In genomic region chr10:100624298-100624697, GRCh38 we compare ENCODE assay signal across 25 cellular contexts.
"Had no signal": no experiment of that assay in that cellular context is flagged by ENCODE, and none has a peak within 500 bp of the region (broad histone marks: within the 10 kb centered on the region; RNA-seq: fewer than 3 reads in every experiment).

No MANE protein-coding gene starts in this region.

- H3K9ac ChIP-seq: neural progenitor cell had no signal

- H3K9me3 ChIP-seq: left lung, lower lobe of right lung, neutrophil, ovary, prostate gland, suprapubic skin, thoracic aorta, tibial artery, upper lobe of left lung had no signal

- DNase-seq: head of caudate nucleus; hippocampal formation; kidney glomerular epithelial cell; left cardiac atrium; left lung; lower lobe of right lung; mammary epithelial cell; mesenchymal stem cell; naive thymus-derived CD8-positive, alpha-beta T cell; occipital lobe; ovary; retina; right cardiac atrium; stimulated activated CD4-positive, alpha-beta T cell treated with anti-CD3 and anti-CD28 coated beads, Interleukin-4, amount 100 ng/mL, for 24 hours; stimulated activated naive CD4-positive, alpha-beta T cell; upper lobe of left lung had no signal

- H3K27ac ChIP-seq: left lung, lower lobe of right lung, neural progenitor cell, neutrophil, ovary, prostate gland, skin epidermis, suprapubic skin, thoracic aorta, tibial artery, upper lobe of left lung had no signal

- ATAC-seq: left cardiac atrium; left lung; lower lobe of right lung; naive thymus-derived CD8-positive, alpha-beta T cell; right cardiac atrium; sciatic nerve; stimulated activated effector memory CD8-positive, alpha-beta T cell treated with anti-CD3 and anti-CD28 coated beads, Interleukin-12 subunit alpha, Interleukin-12 subunit beta, amount 100 ng/mL, for 72 hours had no signal

- H3K4me1 ChIP-seq: left lung, lower lobe of right lung, prostate gland, suprapubic skin had no signal

- H3K4me3 ChIP-seq: left lung, lower lobe of right lung, neural progenitor cell, ovary, prostate gland, skin epidermis, suprapubic skin, thoracic aorta, tibial artery, upper lobe of left lung had no signal

- H3K36me3 ChIP-seq: left lung, lower lobe of right lung, neural progenitor cell, neutrophil, ovary, prostate gland, suprapubic skin, thoracic aorta, tibial artery, upper lobe of left lung had no signal

- H3K27me3 ChIP-seq: ovary had no signal
